In the genomic region with DNA sequence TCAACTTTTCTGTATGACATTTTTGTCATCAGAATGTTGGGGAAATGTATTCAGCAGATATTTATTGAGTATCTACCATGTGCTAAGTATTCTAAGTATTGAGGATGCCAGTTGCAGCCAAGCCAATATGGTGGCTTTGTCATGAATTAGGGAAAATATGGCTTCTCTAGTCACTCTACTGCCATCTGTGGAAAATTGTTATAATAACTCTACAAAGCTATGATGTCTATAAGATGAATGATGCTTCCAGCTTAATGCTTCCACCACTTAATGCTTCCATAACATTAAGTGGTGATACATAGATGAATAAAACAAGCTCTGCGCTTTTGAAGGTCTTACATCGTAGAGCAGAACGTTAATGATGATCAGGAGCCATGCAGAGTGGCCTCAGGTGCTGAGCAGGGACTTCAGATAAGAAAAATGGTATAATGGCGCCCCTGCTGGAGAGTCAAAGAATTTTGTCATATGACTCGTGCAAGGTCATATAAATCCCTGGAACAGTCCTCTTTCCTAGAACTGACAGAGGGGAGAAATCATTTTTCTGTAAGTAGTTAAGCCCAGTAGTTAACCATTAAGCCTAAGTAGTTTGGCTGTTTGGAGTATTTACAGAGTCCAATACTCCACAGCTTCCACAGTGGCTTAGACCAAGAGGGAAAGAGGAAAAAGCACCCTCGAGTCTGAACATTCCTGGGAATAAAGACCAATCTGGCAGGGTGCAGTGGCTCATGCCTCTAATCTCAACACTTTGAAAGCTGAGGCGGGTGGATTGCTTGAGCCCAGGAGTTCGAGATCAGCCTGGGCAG, we compare ENCODE assay signal across 8 cellular contexts. TPM values are rescaled to one million over a fixed set of nuclear protein-coding genes. Genes with fewer than 3 reads are reported as not detected.
DNase-seq lines count a peak whose midpoint lies in the region; ATAC-seq, FAIRE-seq and TF ChIP-seq lines count a peak whose summit lies in the region.

No MANE protein-coding gene starts in this region.

- H3K23me2 ChIP-seq in H1 (ENCODE audit: low read depth, low read length) = no peaks in the 10 kb centered on the region; the same call in 1 of the 2 replicates

- H3K4me3 ChIP-seq in H1 (ENCODE audit: extremely low read depth in 1 of 4, insufficient read depth in 2 of 4, low read depth in 3 of 4, low read length in 4 of 4) (no peak overlapping the region), pancreas (no peak overlapping the region)

- H3K79me2 ChIP-seq in H1 (ENCODE audit: control insufficient read depth in 1 of 2, insufficient read depth in 2 of 2, low read length in 2 of 2) = no peaks in the 10 kb centered on the region

- no peak overlapping the region for H2AFZ ChIP-seq in H1 (ENCODE audit: low read length)

- DNase-seq in AG20443 (ENCODE audit: low spot score) (peak; percentile 37), H4 (ENCODE audit: low spot score) (peak; percentile 54), NCI-H526 (lab: John Stamatoyannopoulos, UW) (peak; percentile 84 to 93), H1 (ENCODE audit: low read depth in 1 of 2, low spot score in 2 of 2) (peak; percentile 9 to 63), pancreas (peak in 4 of 6 donors; percentile 52 to 75 (median 62)), medulla oblongata (ENCODE audit: extremely low spot score) (no peak), mucosa of gallbladder (ENCODE audit: low spot score) (no peak)
- DNase-seq in activated CD4-positive, alpha-beta T cell treated with anti-CD3 and anti-CD28 coated beads, Interleukin-2, amount 50 U/mL, for 24 hours (ENCODE audit: low read depth in 1 of 2, low spot score in 1 of 2) = peak; percentile 18 to 54

- no peak overlapping the region for H3K56ac ChIP-seq in H1 (replicated peaks; ENCODE audit: insufficient read length, low read depth, low read length)

- 55% methylated on average over 8 of the region's 8 CpGs; no CpG with 5 or more reads in 1 of the 2 experiments for WGBS in H1 (ENCODE audit: extremely low coverage in 1 of 2, insufficient coverage in 1 of 2, insufficient read length in 1 of 2, insufficient replicate concordance in 2 of 2, low coverage in 1 of 2, low lambda C conversion rate in 2 of 2, missing lambda C conversion rate in 1 of 2), 2 experiments
- WGBS in pancreas, 2 donors = 20 to 26% methylated on average over 8 of the region's 8 CpGs

- no peak overlapping the region for H3K14ac ChIP-seq in H1 (ENCODE audit: insufficient read length)

- no peak overlapping the region for H2BK120ac ChIP-seq in H1 (replicated peaks; ENCODE audit: low read depth, low read length)

- H3K18ac ChIP-seq in H1 (ENCODE audit: extremely low read depth, low read length) = no peak overlapping the region

- H2BK12ac ChIP-seq in H1 (ENCODE audit: low read depth, low read length) = no peak overlapping the region

- H3K4me1 ChIP-seq in H1 (replicated peaks in 1 of 4; ENCODE audit: control insufficient read depth in 3 of 4, insufficient read depth in 4 of 4, low read length in 3 of 4) (peaks cover 0 to 4% (median 1%) of the 10 kb centered on the region in 4 experiments; a peak in 3 of 7 replicates), pancreas (peaks cover 0 to 10% (median 9%) of the 10 kb centered on the region in 3 donors)

- H2AK5ac ChIP-seq in H1 (ENCODE audit: low read depth, low read length) = no peak overlapping the region

- no peak overlapping the region for H2BK20ac ChIP-seq in H1 (ENCODE audit: low read length)

- H4K20me1 ChIP-seq in H1 (replicated peaks in 1 of 2; ENCODE audit: control insufficient read depth in 1 of 2, insufficient read depth in 2 of 2, low read length in 2 of 2) = no peaks in the 10 kb centered on the region

- H3K79me1 ChIP-seq in H1 (ENCODE audit: low read depth, low read length) = no peaks in the 10 kb centered on the region

- peak; percentile 76 for TF ChIP-seq RAD21 in H1 (IDR thresholded peaks at IDR 0.05 in 1 of 2, conservative IDR thresholded peaks at IDR 0.05 in 1 of 2; ENCODE audit: low read depth in 2 of 2, low read length in 2 of 2)

- no peak for TF ChIP-seq EP300 in H1 (IDR thresholded peaks at IDR 0.05; ENCODE audit: borderline replicate concordance in 1 of 2, low read depth in 2 of 2, low read length in 2 of 2)

- TF ChIP-seq POLR2A in H1 (IDR thresholded peaks at IDR 0.05; ENCODE audit: control extremely low read depth in 1 of 2, low read depth in 2 of 2, low read length in 2 of 2) = no peak

- no peak overlapping the region for H2BK5ac ChIP-seq in H1 (ENCODE audit: low read depth, low read length)

- H3K27ac ChIP-seq in H1 (ENCODE audit: low read depth, low read length) = no peak overlapping the region
- H3K27ac ChIP-seq in pancreas = peak overlapping the region in 2 of 4 donors; percentile 42 to 45

- POLR2A ChIA-PET in H1 (lab: Charles Lee; ENCODE audit: partially characterized antibody) = interaction anchor here (1.1 to 1.5 kb wide), 3 partner anchors 44 to 232 kb away, joined by 3 to 4 read pairs (median 3); a partner anchor contains a TSS

- no peaks in the 10 kb centered on the region for H3K36me3 ChIP-seq in H1 (ENCODE audit: control insufficient read depth in 2 of 4, insufficient read depth in 4 of 4, low read length in 3 of 4)
- no peaks in the 10 kb centered on the region for H3K36me3 ChIP-seq in pancreas

- H4K91ac ChIP-seq in H1 (replicated peaks; ENCODE audit: insufficient read length, low read length) = no peak overlapping the region

- intact Hi-C loops in pancreas (cut with DNase I) = no loop called here

- ATAC-seq in pancreas = peak; percentile 81 to 88 (median 86)

- no peak for FAIRE-seq in H1 (lab: Jason Lieb, UNC)
- no peak for FAIRE-seq in pancreas (lab: Jason Lieb, UNC)

- no peak overlapping the region for H4K5ac ChIP-seq in H1 (ENCODE audit: insufficient read length, low read depth, low read length)

- H3K27me3 ChIP-seq in H1 (replicated peaks in 1 of 4; ENCODE audit: control insufficient read depth in 3 of 4, extremely low read depth in 1 of 4, insufficient read depth in 3 of 4, low read length in 3 of 4) (no peaks in the 10 kb centered on the region), pancreas (no peaks in the 10 kb centered on the region)

- H3K4me2 ChIP-seq in H1 (ENCODE audit: insufficient read depth in 1 of 2, low read depth in 2 of 2, low read length in 2 of 2) = no peak overlapping the region

- H3K9me3 ChIP-seq in H1 (ENCODE audit: insufficient read depth in 2 of 2, low read depth in 1 of 2, low read length in 1 of 2) (no peaks in the 10 kb centered on the region), pancreas (no peaks in the 10 kb centered on the region)

- CTCF ChIA-PET in H1 (lab: Charles Lee; ENCODE audit: partially characterized antibody) = interaction anchor here (0.5 to 7.7 kb wide), 30 partner anchors 8 to 718 kb away, joined by 3 to 57 read pairs (median 4); a partner anchor contains a TSS

- no peak overlapping the region for H3K4ac ChIP-seq in H1 (replicated peaks; ENCODE audit: insufficient read length, low read depth, low read length)

- H3K9ac ChIP-seq in H1 (replicated peaks in 1 of 4; ENCODE audit: extremely low read depth in 1 of 4, low read depth in 3 of 4, low read length in 3 of 4) = no peak overlapping the region

- no peak overlapping the region for H3K23ac ChIP-seq in H1 (ENCODE audit: insufficient read length)

- no peak overlapping the region for H2BK15ac ChIP-seq in H1 (ENCODE audit: low read length)

- TF ChIP-seq CTCF in H1 (IDR thresholded peaks at IDR 0.05; ENCODE audit: control extremely low read depth in 1 of 3, insufficient read depth in 1 of 3, low read depth in 1 of 3, low read length in 3 of 3) = peak in 2 of 3 experiments; percentile 70 to 71; a peak in 3 of 4 replicates
- TF ChIP-seq CTCF in pancreas (IDR thresholded peaks at IDR 0.05) = peak in 3 of 4 donors; percentile 16 to 47 (median 47)

- H4K8ac ChIP-seq in H1 (ENCODE audit: extremely low read depth, insufficient read depth, low read length) = no peak overlapping the region

RNA-seq across cellular contexts. Expression of a gene that starts 2.7 kb away (rescaled TPM):
- not detected in 2 replicates for total RNA-seq in H4 (2014; rRNA removed; shearing (Covaris generic))
- not detected in 2 replicates for total RNA-seq in H1 (2021; fragmentation: NEBNext Ultra II Directional; extraction: Animal tissue kit (Norgen Biotek cat#: 25700))
- polyA plus RNA-seq in H1 (2011; rRNA removed) = not detected in 2 replicates
- not detected for polyA plus RNA-seq in H1 (2011; cell fraction: cytosol; rRNA removed)
- polyA plus RNA-seq in H1 (2011; cell fraction: nucleus; rRNA removed) = not detected
- polyA plus RNA-seq in H1 (2012, experiment 1 of 2) = not detected in 4 replicates
- polyA plus RNA-seq in H1 (2012, experiment 2 of 2) = not detected
- polyA plus RNA-seq in H1 (2013, experiment 1 of 2) = not detected
- polyA plus RNA-seq in H1 (2013, experiment 2 of 2) = not detected
- not detected in 2 replicates for polyA minus RNA-seq in H1 (2011; rRNA and poly(A)+ RNA removed)
- not detected for polyA minus RNA-seq in H1 (2011; cell fraction: cytosol; rRNA and poly(A)+ RNA removed)
- polyA minus RNA-seq in H1 (2011; cell fraction: nucleus; rRNA and poly(A)+ RNA removed) = not detected
- not detected for total RNA-seq in pancreas
- not detected for polyA plus RNA-seq in pancreas
- total RNA-seq in mucosa of gallbladder = not detected

RNA-seq across cellular contexts. Expression of a gene that starts 42.2 kb away (rescaled TPM):
- 37.9 and 40.8 TPM in 2 replicates for total RNA-seq in H4 (2014; rRNA removed; shearing (Covaris generic))
- 40.6 and 46.2 TPM in 2 replicates for total RNA-seq in H1 (2021; fragmentation: NEBNext Ultra II Directional; extraction: Animal tissue kit (Norgen Biotek cat#: 25700))
- polyA plus RNA-seq in H1 (2011; rRNA removed) = 5.8 and 8.6 TPM in 2 replicates
- polyA plus RNA-seq in H1 (2011; cell fraction: cytosol; rRNA removed) = 9.1 TPM
- polyA plus RNA-seq in H1 (2011; cell fraction: nucleus; rRNA removed) = 14.1 TPM
- polyA plus RNA-seq in H1 (2012, experiment 1 of 2) = 14.2 to 22.0 TPM (median 18.0 TPM) in 4 replicates
- 1.0 TPM for polyA plus RNA-seq in H1 (2012, experiment 2 of 2)
- polyA plus RNA-seq in H1 (2013, experiment 1 of 2) = 33.8 TPM
- 28.8 TPM for polyA plus RNA-seq in H1 (2013, experiment 2 of 2)
- 63.8 and 126 TPM in 2 replicates for polyA minus RNA-seq in H1 (2011; rRNA and poly(A)+ RNA removed)
- 54.1 TPM for polyA minus RNA-seq in H1 (2011; cell fraction: cytosol; rRNA and poly(A)+ RNA removed)
- 47.9 TPM for polyA minus RNA-seq in H1 (2011; cell fraction: nucleus; rRNA and poly(A)+ RNA removed)
- 10 to 100 TPM; 31.9 to 48.4 (median 33.6) TPM for total RNA-seq in pancreas
- 10 to 100 TPM in 1 of 2 donors, 1 to 10 TPM in 1; 4.6 to 12.9 TPM for polyA plus RNA-seq in pancreas
- total RNA-seq in mucosa of gallbladder = 223 TPM

RNA-seq across cellular contexts. Expression of a gene that starts 44.8 kb away (rescaled TPM):
- total RNA-seq in H4 (2014; rRNA removed; shearing (Covaris generic)) = 32.9 and 48.8 TPM in 2 replicates
- total RNA-seq in H1 (2021; fragmentation: NEBNext Ultra II Directional; extraction: Animal tissue kit (Norgen Biotek cat#: 25700)) = 74.3 and 75.3 TPM in 2 replicates
- 17.4 and 18.2 TPM in 2 replicates for polyA plus RNA-seq in H1 (2011; rRNA removed)
- 28.5 TPM for polyA plus RNA-seq in H1 (2011; cell fraction: cytosol; rRNA removed)
- polyA plus RNA-seq in H1 (2011; cell fraction: nucleus; rRNA removed) = 20.8 TPM
- polyA plus RNA-seq in H1 (2012, experiment 1 of 2) = 56.2 to 61.6 TPM (median 58.9 TPM) in 4 replicates
- 9.5 TPM for polyA plus RNA-seq in H1 (2012, experiment 2 of 2)
- polyA plus RNA-seq in H1 (2013, experiment 1 of 2) = 37.4 TPM
- 37.7 TPM for polyA plus RNA-seq in H1 (2013, experiment 2 of 2)
- 22.4 and 28.0 TPM in 2 replicates for polyA minus RNA-seq in H1 (2011; rRNA and poly(A)+ RNA removed)
- 30.7 TPM for polyA minus RNA-seq in H1 (2011; cell fraction: cytosol; rRNA and poly(A)+ RNA removed)
- polyA minus RNA-seq in H1 (2011; cell fraction: nucleus; rRNA and poly(A)+ RNA removed) = 47.4 TPM
- total RNA-seq in pancreas = 10 to 100 TPM; 16.3 to 24.6 (median 17.6) TPM
- polyA plus RNA-seq in pancreas = 10 to 100 TPM; 11.8 to 22.7 TPM
- 30.2 TPM for total RNA-seq in mucosa of gallbladder

Comparison
In these comparisons a context has a peak if more than half of its experiments do, and no peak if none do; other contexts are left out.
1. DNase-seq: peak in AG20443 (single experiment), H4 (single experiment), NCI-H526 (2 of 2), activated CD4-positive, alpha-beta T cell treated with anti-CD3 and anti-CD28 coated beads, Interleukin-2, amount 50 U/mL, for 24 hours (2 of 2), H1 (2 of 2) and pancreas (4 of 6); none in medulla oblongata (single experiment) and mucosa of gallbladder (single experiment).